ENCODE assay signal across 9 cellular contexts in the genomic region with DNA sequence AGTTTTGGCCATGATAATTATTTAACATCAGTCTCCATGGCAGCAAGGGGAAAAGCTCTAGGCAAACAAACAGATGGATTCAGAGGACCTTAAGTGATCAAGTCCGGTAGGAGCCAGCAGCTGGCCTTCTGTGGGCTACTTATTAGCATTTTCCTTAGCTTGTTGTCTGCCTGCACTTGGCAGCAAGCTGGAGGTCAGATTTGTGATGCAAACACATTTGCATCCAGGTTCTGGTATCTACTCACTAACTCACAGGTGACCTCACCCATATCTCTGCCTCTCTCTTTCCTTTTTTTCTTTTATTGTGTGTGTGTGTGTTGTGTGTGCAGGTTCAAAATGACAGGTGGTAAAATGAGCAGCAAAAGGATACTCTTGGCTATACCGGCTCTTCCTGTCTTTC. TPM values are rescaled to one million over a fixed set of nuclear protein-coding genes. Genes with fewer than 3 reads are reported as not detected.
DNase-seq lines count a peak whose midpoint lies in the region; TF ChIP-seq lines count a peak whose summit lies in the region.
"Had no signal": no experiment of that assay in that cellular context is flagged by ENCODE, and none has a peak within 500 bp of the region (broad histone marks: within the 10 kb centered on the region; RNA-seq: fewer than 3 reads in every experiment).

No MANE protein-coding gene starts in this region.

- no peaks in the 10 kb centered on the region for H3K9me2 ChIP-seq in MM.1S (replicated peaks; ENCODE audit: insufficient read depth, low read length)

- H3K9ac ChIP-seq in MM.1S (ENCODE audit: low read length) = no peak overlapping the region

- peak overlapping the region; percentile 1 to 88 (median 53) for H3K27ac Mint-ChIP-seq in brain
- no peak overlapping the region for H3K27ac Mint-ChIP-seq in activated T-helper 2 cell treated with anti-CD3 and anti-CD28 coated beads, Interferon-gamma antibody, Interleukin-2, Interleukin-4, amounts not matched to agents 10 μg/mL and 5 μg/mL and 100 μg/mL, durations not matched to agents 14 hours and 24 hours and 36 hours

- H3K27me3 ChIP-seq in uterus (no peaks in the 10 kb centered on the region), MM.1S (replicated peaks; ENCODE audit: insufficient read depth, low read length) (no peaks in the 10 kb centered on the region)

- H3K36me3 Mint-ChIP-seq in brain = no peaks in the 10 kb centered on the region
- H3K36me3 Mint-ChIP-seq in activated T-helper 2 cell treated with anti-CD3 and anti-CD28 coated beads, Interferon-gamma antibody, Interleukin-2, Interleukin-4, amounts not matched to agents 10 μg/mL and 5 μg/mL and 100 μg/mL, durations not matched to agents 14 hours and 24 hours and 36 hours (ENCODE audit: low read depth) = no peaks in the 10 kb centered on the region

- H3K27ac ChIP-seq in uterus (peak overlapping the region; percentile 67 to 69), MM.1S (ENCODE audit: low read length) (no peak overlapping the region)

- no peak overlapping the region for H2AFZ ChIP-seq in MM.1S (ENCODE audit: low read length)

- no peaks in the 10 kb centered on the region for H3F3A ChIP-seq in MM.1S (ENCODE audit: insufficient read depth, low read length)

- peak overlapping the region in 3 of 5 experiments; percentile 20 to 65 (median 44) for H3K4me3 Mint-ChIP-seq in brain
- no peak overlapping the region for H3K4me3 Mint-ChIP-seq in activated T-helper 2 cell treated with anti-CD3 and anti-CD28 coated beads, Interferon-gamma antibody, Interleukin-2, Interleukin-4, amounts not matched to agents 10 μg/mL and 5 μg/mL and 100 μg/mL, durations not matched to agents 14 hours and 24 hours and 36 hours (ENCODE audit: low read depth)

- no peaks in the 10 kb centered on the region for H4K20me1 ChIP-seq in MM.1S (ENCODE audit: insufficient read depth, low read length)

- no peaks in the 10 kb centered on the region for H3K9me3 ChIP-seq in uterus
- no peaks in the 10 kb centered on the region for H3K9me3 ChIP-seq in MM.1S (replicated peaks; ENCODE audit: insufficient read depth, low read length)

- DNase-seq in NCI-H1105 treated with DMSO at 0.1 percent for 48 hours (lab: John Stamatoyannopoulos, UW) (peak; percentile 24), NCI-H1105 (lab: John Stamatoyannopoulos, UW) (no peak), kidney tubule cell (ENCODE audit: low spot score) (peak; percentile 73), uterus (no peak), MM.1S (no peak), T1000 (lab: John Stamatoyannopoulos, UW) (no peak)
- no peak for DNase-seq in activated T-helper 2 cell treated with anti-CD3 and anti-CD28 coated beads, Interferon-gamma antibody, Interleukin-2, Interleukin-4, amounts not matched to agents 10 μg/mL and 5 μg/mL and 100 μg/mL, durations not matched to agents 14 hours and 24 hours and 36 hours (ENCODE audit: low spot score)
- DNase-seq: erythroblast had no signal

- peaks cover 0 to 2% (median 0%) of the 10 kb centered on the region in 5 experiments for H3K9me3 Mint-ChIP-seq in brain
- H3K9me3 Mint-ChIP-seq in activated T-helper 2 cell treated with anti-CD3 and anti-CD28 coated beads, Interferon-gamma antibody, Interleukin-2, Interleukin-4, amounts not matched to agents 10 μg/mL and 5 μg/mL and 100 μg/mL, durations not matched to agents 14 hours and 24 hours and 36 hours = peaks cover 3% of the 10 kb centered on the region

- intact Hi-C loops in uterus (cut with DNase I; ENCODE audit: low total_unique reads) = no loop called here
- intact Hi-C loops in activated T-helper 2 cell treated with anti-CD3 and anti-CD28 coated beads, Interferon-gamma antibody, Interleukin-2, Interleukin-4, amounts not matched to agents 10 μg/mL and 5 μg/mL and 100 μg/mL, durations not matched to agents 14 hours and 24 hours and 36 hours (cut with micrococcal nuclease) = no loop called here

- no peaks in the 10 kb centered on the region for H3K79me2 ChIP-seq in MM.1S (ENCODE audit: low read length)

- H3K27me3 Mint-ChIP-seq in brain = no peaks in the 10 kb centered on the region
- H3K27me3 Mint-ChIP-seq in activated T-helper 2 cell treated with anti-CD3 and anti-CD28 coated beads, Interferon-gamma antibody, Interleukin-2, Interleukin-4, amounts not matched to agents 10 μg/mL and 5 μg/mL and 100 μg/mL, durations not matched to agents 14 hours and 24 hours and 36 hours (ENCODE audit: low read depth) = no peaks in the 10 kb centered on the region

- no peak overlapping the region for H3K4me2 ChIP-seq in MM.1S (ENCODE audit: low read depth, low read length)

- H3K4me1 Mint-ChIP-seq in brain = peaks cover 36% of the 10 kb centered on the region
- H3K4me1 Mint-ChIP-seq in activated T-helper 2 cell treated with anti-CD3 and anti-CD28 coated beads, Interferon-gamma antibody, Interleukin-2, Interleukin-4, amounts not matched to agents 10 μg/mL and 5 μg/mL and 100 μg/mL, durations not matched to agents 14 hours and 24 hours and 36 hours (ENCODE audit: low read depth) = no peaks in the 10 kb centered on the region

- TF ChIP-seq POLR2A in uterus (IDR thresholded peaks at IDR 0.05) = no peak

- TF ChIP-seq CTCF in brain (conservative IDR thresholded peaks at IDR 0.05) = no peak
- TF ChIP-seq CTCF in uterus (IDR thresholded peaks at IDR 0.05) = no peak
- no peak for TF ChIP-seq CTCF in MM.1S (IDR thresholded peaks at IDR 0.05; ENCODE audit: low read length)

- no peaks in the 10 kb centered on the region for H3K36me3 ChIP-seq in uterus
- no peaks in the 10 kb centered on the region for H3K36me3 ChIP-seq in MM.1S (replicated peaks; ENCODE audit: insufficient read depth, low read length)

- H3K4me1 ChIP-seq in uterus (peaks cover 0 to 9% of the 10 kb centered on the region in 2 donors), MM.1S (ENCODE audit: low read length) (no peaks in the 10 kb centered on the region)

- H3K4me3 ChIP-seq in uterus (no peak overlapping the region), MM.1S (ENCODE audit: low read length) (no peak overlapping the region)

RNA-seq across cellular contexts. Expression of a gene that starts 32.3 kb away (rescaled TPM):
- polyA plus RNA-seq in brain (ENCODE audit: insufficient read depth, low read depth, low replicate concordance) = 0.59 TPM
- 10 to 100 TPM; 10.2 to 51.6 (median 21.1) TPM for total RNA-seq in uterus
- total RNA-seq in activated T-helper 2 cell treated with anti-CD3 and anti-CD28 coated beads, Interferon-gamma antibody, Interleukin-2, Interleukin-4, amounts not matched to agents 10 μg/mL and 5 μg/mL and 100 μg/mL, durations not matched to agents 14 hours and 24 hours and 36 hours = 0.16 TPM in 2 replicates

Comparison
In these comparisons a context has a peak if more than half of its experiments do, and no peak if none do; other contexts are left out.
1. DNase-seq: peak in NCI-H1105 treated with DMSO at 0.1 percent for 48 hours (single experiment) and kidney tubule cell (single experiment); none in NCI-H1105 (single experiment), uterus (0 of 2), MM.1S (single experiment), activated T-helper 2 cell treated with anti-CD3 and anti-CD28 coated beads, Interferon-gamma antibody, Interleukin-2, Interleukin-4, amounts not matched to agents 10 μg/mL and 5 μg/mL and 100 μg/mL, durations not matched to agents 14 hours and 24 hours and 36 hours (single experiment) and T1000 (single experiment).